ENCODE assay signal across 12 cellular contexts in genomic region chr11:130022799-130023198, GRCh38. TPM values are rescaled to one million over a fixed set of nuclear protein-coding genes. Genes with fewer than 3 reads are reported as not detected.
A peak's percentile ranks its signal among the peaks of the same experiment; 100 is the strongest.
DNase-seq lines count a peak whose midpoint lies in the region; ATAC-seq and TF ChIP-seq lines count a peak whose summit lies in the region.
"Had no signal": no experiment of that assay in that cellular context is flagged by ENCODE, and none has a peak within 500 bp of the region (broad histone marks: within the 10 kb centered on the region; RNA-seq: fewer than 3 reads in every experiment).

No MANE protein-coding gene starts in this region.

- no peaks in the 10 kb centered on the region for H3K4me1 ChIP-seq in body of pancreas

- H3K27ac ChIP-seq in body of pancreas, result no peak overlapping the region
- H3K27ac ChIP-seq: esophagus squamous epithelium had no signal

- peak; percentile 49 for DNase-seq in M059J (ENCODE audit: low read depth)
- peak; percentile 17 to 51 for DNase-seq in lung microvascular endothelial cell (ENCODE audit: low read depth in 2 of 2)
- DNase-seq in body of pancreas, result no peak
- DNase-seq in ureter (ENCODE audit: low spot score), result no peak
- DNase-seq: activated T-cell treated with anti-CD3 and anti-CD28 coated beads, Interleukin-2, amount 50 U/mL, for 1 hour; esophagus squamous epithelium had no signal

- TF ChIP-seq POLR2A in body of pancreas (IDR thresholded peaks at IDR 0.05), result no peak

- H3K9me3 ChIP-seq in body of pancreas, result no peaks in the 10 kb centered on the region
- H3K9me3 ChIP-seq: esophagus squamous epithelium, HAP-1 had no signal

- no peaks in the 10 kb centered on the region for H3K36me3 Mint-ChIP-seq in activated T-helper 17 cell treated with anti-CD3 and anti-CD28 coated beads, Interleukin-2, amount 50 U/mL, for 72 hours (ENCODE audit: low read depth)

- no peaks in the 10 kb centered on the region for H3K27me3 ChIP-seq in body of pancreas
- H3K27me3 ChIP-seq: esophagus squamous epithelium had no signal

- H3K27ac Mint-ChIP-seq in activated T-helper 17 cell treated with anti-CD3 and anti-CD28 coated beads, Interleukin-2, amount 50 U/mL, for 72 hours, result no peak overlapping the region

- no peaks in the 10 kb centered on the region for H3K27me3 Mint-ChIP-seq in activated T-helper 17 cell treated with anti-CD3 and anti-CD28 coated beads, Interleukin-2, amount 50 U/mL, for 72 hours

- no peaks in the 10 kb centered on the region for H3K4me1 Mint-ChIP-seq in activated T-helper 17 cell treated with anti-CD3 and anti-CD28 coated beads, Interleukin-2, amount 50 U/mL, for 72 hours

- no peaks in the 10 kb centered on the region for H3K36me3 ChIP-seq in body of pancreas (replicated peaks in 1 of 2; ENCODE audit: insufficient read depth in 1 of 2, low read depth in 2 of 2)
- H3K36me3 ChIP-seq: esophagus squamous epithelium, HAP-1 had no signal

- TF ChIP-seq CTCF in body of pancreas (IDR thresholded peaks at IDR 0.05), result no peak

- H3K9me3 Mint-ChIP-seq in activated T-helper 17 cell treated with anti-CD3 and anti-CD28 coated beads, Interleukin-2, amount 50 U/mL, for 72 hours, result no peaks in the 10 kb centered on the region
- H3K9me3 Mint-ChIP-seq: neural crest cell had no signal

- intact Hi-C loops in body of pancreas (cut with DNase I), result no loop called here

- H3K4me3 ChIP-seq in body of pancreas, result no peak overlapping the region
- H3K4me3 ChIP-seq: esophagus squamous epithelium, HAP-1 had no signal

- 85 to 89% methylated on average over 2 of the region's 2 CpGs for WGBS in body of pancreas, 2 donors

- ATAC-seq in GM18861 (IDR thresholded peaks at IDR 0.05; ENCODE audit: unreplicated experiment), result peak; percentile 14
- peak; percentile 9 for ATAC-seq in GM21825 (IDR thresholded peaks at IDR 0.05; ENCODE audit: unreplicated experiment)
- no peak for ATAC-seq in body of pancreas
- no peak for ATAC-seq in activated CD4-positive, CD25-positive, alpha-beta regulatory T cell treated with anti-CD3 and anti-CD28 coated beads, Interleukin-2, amount 50 U/mL, for 24 hours
- ATAC-seq in activated T-helper 17 cell treated with anti-CD3 and anti-CD28 coated beads, Interleukin-2, amount 50 U/mL, for 72 hours (replicated peaks), result no peak

- H3K4me3 Mint-ChIP-seq in activated T-helper 17 cell treated with anti-CD3 and anti-CD28 coated beads, Interleukin-2, amount 50 U/mL, for 72 hours, result no peak overlapping the region
- H3K4me3 Mint-ChIP-seq: neural crest cell had no signal

RNA-seq across cellular contexts. Expression of gene PRDM10, which starts 20.2 kb away (rescaled TPM):
- 6.3 and 9.0 TPM in 2 replicates for total RNA-seq in M059J (2014; rRNA removed; shearing (Covaris generic))
- 2.6 and 3.8 TPM in 2 replicates for total RNA-seq in lung microvascular endothelial cell
- total RNA-seq in body of pancreas, result 10 to 100 TPM in 1 of 2 donors, 1 to 10 TPM in 1; 4.7 to 14.5 TPM
- 10 to 100 TPM; 12.2 to 16.6 TPM for total RNA-seq in activated T-helper 17 cell treated with anti-CD3 and anti-CD28 coated beads, Interleukin-2, amount 50 U/mL, for 72 hours
- total RNA-seq in ureter, result 10.3 TPM

RNA-seq across cellular contexts. Expression of gene APLP2, which starts 46.9 kb away (rescaled TPM):
- total RNA-seq in M059J (2014; rRNA removed; shearing (Covaris generic)), result 246 and 418 TPM in 2 replicates
- total RNA-seq in lung microvascular endothelial cell, result 763 and 1,111 TPM in 2 replicates
- 100 to 1,000 TPM; 157 to 177 TPM for total RNA-seq in body of pancreas
- total RNA-seq in activated T-helper 17 cell treated with anti-CD3 and anti-CD28 coated beads, Interleukin-2, amount 50 U/mL, for 72 hours, result 10 to 100 TPM; 31.2 to 34.0 TPM
- 318 TPM for total RNA-seq in ureter

Comparison
In these comparisons a context has a peak if more than half of its experiments do, and no peak if none do; other contexts are left out.
1. ATAC-seq: peak in GM18861 (single experiment) and GM21825 (single experiment); none in body of pancreas (single experiment), activated CD4-positive, CD25-positive, alpha-beta regulatory T cell treated with anti-CD3 and anti-CD28 coated beads, Interleukin-2, amount 50 U/mL, for 24 hours (0 of 2) and activated T-helper 17 cell treated with anti-CD3 and anti-CD28 coated beads, Interleukin-2, amount 50 U/mL, for 72 hours (single experiment).
2. DNase-seq: peak in M059J (single experiment) and lung microvascular endothelial cell (2 of 2); none in body of pancreas (0 of 4) and ureter (single experiment).